13 cellular contexts compared by ENCODE assay signal in the genomic region with DNA sequence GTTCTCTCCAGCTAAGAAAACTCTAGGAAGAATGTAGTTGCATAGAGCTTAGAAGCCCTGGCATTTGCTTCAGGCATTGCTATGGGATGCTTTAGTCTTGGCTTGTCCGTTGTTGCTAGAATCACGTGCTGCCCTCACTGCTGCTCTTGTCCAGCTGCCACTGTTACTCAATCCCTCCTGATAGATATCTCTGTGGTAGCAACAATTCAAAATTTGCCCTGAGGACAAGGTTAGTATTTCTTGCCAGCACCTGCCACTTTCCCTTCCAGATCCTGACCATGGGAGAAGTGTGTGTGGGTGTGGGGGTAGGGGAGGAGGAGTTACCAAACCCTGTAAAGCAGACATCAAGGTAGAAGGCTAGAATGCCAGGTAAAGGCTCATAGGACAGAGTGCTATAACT.
A peak's percentile ranks its signal among the peaks of the same experiment; 100 is the strongest.
DNase-seq lines count a peak whose midpoint lies in the region; ATAC-seq and TF ChIP-seq lines count a peak whose summit lies in the region.
"Had no signal": no experiment of that assay in that cellular context is flagged by ENCODE, and none has a peak within 500 bp of the region (broad histone marks: within the 10 kb centered on the region; RNA-seq: fewer than 3 reads in every experiment).

No MANE protein-coding gene starts in this region.

- H3K27ac Mint-ChIP-seq in natural killer cell treated with Interleukin-12 subunit alpha and Interleukin-12 subunit beta and Interleukin-15 and Interleukin-18, amount 100 ng/mL, for 72 hours, result no peak overlapping the region
- H3K27ac Mint-ChIP-seq: activated B cell treated with CpG ODN at 0.5 μM for 24 hours; activated naive CD8-positive, alpha-beta T cell had no signal

- H3K27ac ChIP-seq in 22Rv1 (peak overlapping the region; percentile 39; the same call in 1 of the 2 replicates), right cardiac atrium (ENCODE audit: low read length) (peak overlapping the region; percentile 88)

- no peaks in the 10 kb centered on the region for H3K4me1 ChIP-seq in right cardiac atrium (ENCODE audit: control insufficient read depth, insufficient read depth, low read length)

- H3K9me3 ChIP-seq in right cardiac atrium (ENCODE audit: control insufficient read depth, low read length), result no peaks in the 10 kb centered on the region

- WGBS in right cardiac atrium, result 45% methylated on average over 2 of the region's 2 CpGs

- H3K27me3 Mint-ChIP-seq in natural killer cell treated with Interleukin-12 subunit alpha and Interleukin-12 subunit beta and Interleukin-15 and Interleukin-18, amount 100 ng/mL, for 72 hours, result no peaks in the 10 kb centered on the region

- peaks cover 5 to 7% of the 10 kb centered on the region in 2 donors for H3K4me1 Mint-ChIP-seq in natural killer cell treated with Interleukin-12 subunit alpha and Interleukin-12 subunit beta and Interleukin-15 and Interleukin-18, amount 100 ng/mL, for 72 hours (ENCODE audit: low read depth in 2 of 2)
- H3K4me1 Mint-ChIP-seq: activated B cell treated with CpG ODN at 0.5 μM for 24 hours had no signal

- no peak for TF ChIP-seq CTCF in 22Rv1 (IDR thresholded peaks at IDR 0.05)

- H3K9me3 Mint-ChIP-seq in natural killer cell treated with Interleukin-12 subunit alpha and Interleukin-12 subunit beta and Interleukin-15 and Interleukin-18, amount 100 ng/mL, for 72 hours, result no peaks in the 10 kb centered on the region
- H3K9me3 Mint-ChIP-seq: activated B cell treated with CpG ODN at 0.5 μM for 24 hours had no signal

- H3K36me3 Mint-ChIP-seq in natural killer cell treated with Interleukin-12 subunit alpha and Interleukin-12 subunit beta and Interleukin-15 and Interleukin-18, amount 100 ng/mL, for 72 hours, result no peaks in the 10 kb centered on the region
- H3K36me3 Mint-ChIP-seq: activated naive CD8-positive, alpha-beta T cell had no signal

- DNase-seq in NCI-H1417 treated with DMSO at 0.1 percent for 48 hours (lab: John Stamatoyannopoulos, UW) (peak; percentile 58), SK-N-DZ (ENCODE audit: low spot score) (peak; percentile 53), right cardiac atrium (peak in 2 of 3 donors; percentile 18 to 39), HK-2 (ENCODE audit: unreplicated experiment) (no peak)
- no peak for DNase-seq in natural killer cell treated with Interleukin-12 subunit alpha and Interleukin-12 subunit beta and Interleukin-15 and Interleukin-18, amount 100 ng/mL, for 72 hours (ENCODE audit: low spot score)
- no peak for DNase-seq in stimulated activated CD4-positive, alpha-beta T cell treated with anti-CD3 and anti-CD28 coated beads, Interleukin-15, amount 100 ng/mL, for 24 hours
- DNase-seq: ACHN; activated B cell treated with CpG ODN at 0.5 μM for 24 hours; NCI-H446 treated with DMSO at 0.1 percent for 48 hours; stimulated activated CD4-positive, alpha-beta T cell treated with anti-CD3 and anti-CD28 coated beads, Interleukin-2, amount 100 ng/mL, for 24 hours had no signal

- no peaks in the 10 kb centered on the region for H3K27me3 ChIP-seq in right cardiac atrium (ENCODE audit: control insufficient read depth, insufficient read depth)

- intact Hi-C loops in right cardiac atrium (cut with DNase I), result no loop called here

- H3K4me3 ChIP-seq in right cardiac atrium (ENCODE audit: low read length), result peak overlapping the region; percentile 40

- no peak overlapping the region for H3K4me3 Mint-ChIP-seq in natural killer cell treated with Interleukin-12 subunit alpha and Interleukin-12 subunit beta and Interleukin-15 and Interleukin-18, amount 100 ng/mL, for 72 hours
- H3K4me3 Mint-ChIP-seq: activated B cell treated with CpG ODN at 0.5 μM for 24 hours; activated naive CD8-positive, alpha-beta T cell had no signal

- ATAC-seq in right cardiac atrium, result peak; percentile 84 to 88
- ATAC-seq in natural killer cell treated with Interleukin-12 subunit alpha and Interleukin-12 subunit beta and Interleukin-15 and Interleukin-18, amount 100 ng/mL, for 72 hours, result no peak
- no peak for ATAC-seq in GM18861 (IDR thresholded peaks at IDR 0.05; ENCODE audit: unreplicated experiment)

Comparison
In these comparisons a context has a peak if more than half of its experiments do, and no peak if none do; other contexts are left out.
1. DNase-seq: peak in NCI-H1417 treated with DMSO at 0.1 percent for 48 hours (single experiment), SK-N-DZ (single experiment) and right cardiac atrium (2 of 3); none in HK-2 (single experiment), natural killer cell treated with Interleukin-12 subunit alpha and Interleukin-12 subunit beta and Interleukin-15 and Interleukin-18, amount 100 ng/mL, for 72 hours (single experiment) and stimulated activated CD4-positive, alpha-beta T cell treated with anti-CD3 and anti-CD28 coated beads, Interleukin-15, amount 100 ng/mL, for 24 hours (single experiment).
2. ATAC-seq: peak in right cardiac atrium (2 of 2); none in natural killer cell treated with Interleukin-12 subunit alpha and Interleukin-12 subunit beta and Interleukin-15 and Interleukin-18, amount 100 ng/mL, for 72 hours (0 of 2) and GM18861 (single experiment).